Comparison of ENCODE assay signal across 26 cellular contexts in genomic region chr9:81556923-81557322, GRCh38.
"Had no signal": no experiment of that assay in that cellular context is flagged by ENCODE, and none has a peak within 500 bp of the region (broad histone marks: within the 10 kb centered on the region; RNA-seq: fewer than 3 reads in every experiment).

No MANE protein-coding gene starts in this region.

- H3K27me3 Mint-ChIP-seq: stimulated activated naive CD8-positive, alpha-beta T cell treated with anti-CD3 and anti-CD28 coated beads, Interleukin-15, Interleukin-2, amounts not matched to agents 100 ng/mL and 50 ng/mL, for 24 hours had no signal

- H3K9me3 ChIP-seq: lower lobe of right lung, pancreas, prostate gland, sigmoid colon, spleen, tibial nerve, uterus had no signal

- DNase-seq: hippocampal formation; kidney glomerular epithelial cell; left cardiac atrium; lower lobe of right lung; mammary epithelial cell; mesendoderm; naive B cell; natural killer cell; pancreas; posterior cingulate gyrus; retina; right cardiac atrium; sigmoid colon; small intestine; spleen; stimulated activated CD4-positive, alpha-beta T cell treated with anti-CD3 and anti-CD28 coated beads, Interleukin-4, amount 100 ng/mL, for 24 hours; stimulated activated naive CD4-positive, alpha-beta T cell; substantia nigra; uterus had no signal

- H3K27me3 ChIP-seq: pancreas, sigmoid colon, spleen, tibial nerve, uterus had no signal

- ATAC-seq: left lobe of liver; lower lobe of right lung; natural killer cell; stimulated activated effector memory CD8-positive, alpha-beta T cell treated with anti-CD3 and anti-CD28 coated beads, Interleukin-12 subunit alpha, Interleukin-12 subunit beta, amount 100 ng/mL, for 72 hours had no signal

- H3K4me3 Mint-ChIP-seq: mesothelial cell of epicardium; naive B cell; natural killer cell; stimulated activated effector memory CD8-positive, alpha-beta T cell treated with anti-CD3 and anti-CD28 coated beads, Interleukin-12 subunit alpha, Interleukin-12 subunit beta, amount 100 ng/mL, for 72 hours; stimulated activated naive CD8-positive, alpha-beta T cell treated with anti-CD3 and anti-CD28 coated beads, Interleukin-15, Interleukin-2, amounts not matched to agents 100 ng/mL and 50 ng/mL, for 24 hours; type B pancreatic cell had no signal

- H3K4me1 ChIP-seq: prostate gland, uterus had no signal

- H3K36me3 ChIP-seq: lower lobe of right lung, pancreas, prostate gland, sigmoid colon, spleen, tibial nerve, uterus had no signal

- H3K4me3 ChIP-seq: lower lobe of right lung, pancreas, prostate gland, sigmoid colon, spleen, tibial nerve, uterus had no signal

- H3K36me3 Mint-ChIP-seq: mesothelial cell of epicardium; natural killer cell; stimulated activated effector memory CD8-positive, alpha-beta T cell treated with anti-CD3 and anti-CD28 coated beads, Interleukin-12 subunit alpha, Interleukin-12 subunit beta, amount 100 ng/mL, for 72 hours; type B pancreatic cell had no signal

- H3K27ac Mint-ChIP-seq: mesothelial cell of epicardium; natural killer cell; stimulated activated effector memory CD8-positive, alpha-beta T cell treated with anti-CD3 and anti-CD28 coated beads, Interleukin-12 subunit alpha, Interleukin-12 subunit beta, amount 100 ng/mL, for 72 hours; stimulated activated naive CD8-positive, alpha-beta T cell treated with anti-CD3 and anti-CD28 coated beads, Interleukin-15, Interleukin-2, amounts not matched to agents 100 ng/mL and 50 ng/mL, for 24 hours; type B pancreatic cell had no signal

- H3K9me3 Mint-ChIP-seq: mesothelial cell of epicardium; naive B cell; natural killer cell; stimulated activated naive CD8-positive, alpha-beta T cell treated with anti-CD3 and anti-CD28 coated beads, Interleukin-15, Interleukin-2, amounts not matched to agents 100 ng/mL and 50 ng/mL, for 24 hours; type B pancreatic cell had no signal

- H3K4me1 Mint-ChIP-seq: natural killer cell; stimulated activated effector memory CD8-positive, alpha-beta T cell treated with anti-CD3 and anti-CD28 coated beads, Interleukin-12 subunit alpha, Interleukin-12 subunit beta, amount 100 ng/mL, for 72 hours had no signal

- H3K27ac ChIP-seq: lower lobe of right lung, prostate gland, spleen, uterus had no signal
